ENCODE assay signal across 8 cellular contexts in the genomic region with DNA sequence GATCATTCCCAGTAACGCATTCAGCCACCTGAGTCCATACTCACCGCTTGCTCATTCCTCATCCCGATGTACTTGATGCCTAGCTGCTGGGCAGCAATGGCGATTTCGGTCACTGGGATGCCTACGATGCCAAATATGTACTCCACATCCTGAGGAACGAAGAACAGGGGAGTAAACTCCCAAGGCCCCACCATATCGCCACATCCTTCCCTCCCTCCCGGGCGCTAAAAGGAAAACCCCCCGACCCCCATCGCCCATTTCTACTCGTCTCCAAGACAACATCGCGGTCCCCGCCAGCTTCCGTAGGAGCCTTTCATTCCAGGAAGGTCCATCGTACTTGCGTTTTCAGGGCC. TPM values are rescaled to one million over a fixed set of nuclear protein-coding genes. Genes with fewer than 3 reads are reported as not detected.
DNase-seq lines count a peak whose midpoint lies in the region; ATAC-seq and TF ChIP-seq lines count a peak whose summit lies in the region.

No MANE protein-coding gene starts in this region.

- peaks cover 13% of the 10 kb centered on the region for H3K36me3 Mint-ChIP-seq in glutamatergic neuron (ENCODE audit: unreplicated experiment)

- in situ Hi-C loops in gastrocnemius medialis (cut with MboI; ENCODE audit: low sequenced_read_pairs in 4 of 4): loop anchor here in 1 of 4 donors (25.0 kb wide), 2 partner anchors 661 to 936 kb away; a partner anchor contains a TSS

- TF ChIP-seq POLR2A in GM18505 (IDR thresholded peaks at IDR 0.05; ENCODE audit: borderline replicate concordance, extremely low read depth, insufficient read depth, insufficient read length): no peak
- no peak for TF ChIP-seq POLR2A in gastrocnemius medialis (IDR thresholded peaks at IDR 0.05)

- H3K27me3 Mint-ChIP-seq in glutamatergic neuron (ENCODE audit: unreplicated experiment): peaks cover 4% of the 10 kb centered on the region

- peak overlapping the region; percentile 73 to 94 (median 92) for H3K4me3 ChIP-seq in gastrocnemius medialis

- H3K27ac Mint-ChIP-seq in glutamatergic neuron (ENCODE audit: unreplicated experiment): peak overlapping the region; percentile 97

- H3K4me3 Mint-ChIP-seq in glutamatergic neuron (ENCODE audit: unreplicated experiment): peak overlapping the region; percentile 99

- peaks cover 0 to 21% of the 10 kb centered on the region in 2 donors for H3K36me3 ChIP-seq in gastrocnemius medialis

- peaks cover 9% of the 10 kb centered on the region for H3K9me3 Mint-ChIP-seq in glutamatergic neuron (ENCODE audit: unreplicated experiment)

- intact Hi-C loops in gastrocnemius medialis (cut with DNase I; ENCODE audit: low total_unique reads): loop anchor here (5.0 kb wide), 2 partner anchors 36 to 1424 kb away; a partner anchor contains a TSS

- peaks cover 6% of the 10 kb centered on the region for H3K4me1 Mint-ChIP-seq in glutamatergic neuron (ENCODE audit: low read depth, unreplicated experiment)

- peak overlapping the region; percentile 87 to 92 (median 91) for H3K27ac ChIP-seq in gastrocnemius medialis

- DNase-seq in glutamatergic neuron (no peak), gastrocnemius medialis (no peak), DMS153 (lab: John Stamatoyannopoulos, UW) (no peak), NCI-H2029 (lab: John Stamatoyannopoulos, UW) (no peak), globus pallidus (ENCODE audit: low spot score) (no peak)

- ATAC-seq in GM18505 (IDR thresholded peaks at IDR 0.05; ENCODE audit: unreplicated experiment) (peak; percentile 21), HG02763 (IDR thresholded peaks at IDR 0.05; ENCODE audit: unreplicated experiment) (peak; percentile 8), SK-N-SH treated with all-trans-retinoic acid at 6 μM for 48 hours (peak; percentile 32), gastrocnemius medialis (peak; percentile 24 to 32)

- H3K27me3 ChIP-seq in gastrocnemius medialis: no peaks in the 10 kb centered on the region

- TF ChIP-seq CTCF in glutamatergic neuron (IDR thresholded peaks at IDR 0.05; ENCODE audit: partially characterized antibody, unreplicated experiment): no peak
- TF ChIP-seq CTCF in gastrocnemius medialis (IDR thresholded peaks at IDR 0.05 in 4 of 5, conservative IDR thresholded peaks at IDR 0.05 in 1 of 5): no peak

- no peaks in the 10 kb centered on the region for H3K9me3 ChIP-seq in gastrocnemius medialis

- H3K4me1 ChIP-seq in gastrocnemius medialis: peaks cover 24 to 34% of the 10 kb centered on the region in 2 donors

TF ChIP-seq in SK-N-SH treated with all-trans-retinoic acid at 6 μM for 48 hours, 23 proteins besides CTCF, POLR2A, EP300 and RAD21:
- TF ChIP-seq RARB (CRISPR knock-in tag; IDR thresholded peaks at IDR 0.05): no peak
- no peak for TF ChIP-seq PPARA (CRISPR knock-in tag; IDR thresholded peaks at IDR 0.05; ENCODE audit: borderline replicate concordance)
- no peak for TF ChIP-seq ZFP30 (CRISPR knock-in tag; IDR thresholded peaks at IDR 0.05)
- no peak for TF ChIP-seq ZNF565 (CRISPR knock-in tag; conservative IDR thresholded peaks at IDR 0.05; ENCODE audit: low read depth)
- TF ChIP-seq ZNF70 (CRISPR knock-in tag; IDR thresholded peaks at IDR 0.05): no peak
- no peak for TF ChIP-seq ZFP3 (CRISPR knock-in tag; IDR thresholded peaks at IDR 0.05)
- TF ChIP-seq, protein P1, sequence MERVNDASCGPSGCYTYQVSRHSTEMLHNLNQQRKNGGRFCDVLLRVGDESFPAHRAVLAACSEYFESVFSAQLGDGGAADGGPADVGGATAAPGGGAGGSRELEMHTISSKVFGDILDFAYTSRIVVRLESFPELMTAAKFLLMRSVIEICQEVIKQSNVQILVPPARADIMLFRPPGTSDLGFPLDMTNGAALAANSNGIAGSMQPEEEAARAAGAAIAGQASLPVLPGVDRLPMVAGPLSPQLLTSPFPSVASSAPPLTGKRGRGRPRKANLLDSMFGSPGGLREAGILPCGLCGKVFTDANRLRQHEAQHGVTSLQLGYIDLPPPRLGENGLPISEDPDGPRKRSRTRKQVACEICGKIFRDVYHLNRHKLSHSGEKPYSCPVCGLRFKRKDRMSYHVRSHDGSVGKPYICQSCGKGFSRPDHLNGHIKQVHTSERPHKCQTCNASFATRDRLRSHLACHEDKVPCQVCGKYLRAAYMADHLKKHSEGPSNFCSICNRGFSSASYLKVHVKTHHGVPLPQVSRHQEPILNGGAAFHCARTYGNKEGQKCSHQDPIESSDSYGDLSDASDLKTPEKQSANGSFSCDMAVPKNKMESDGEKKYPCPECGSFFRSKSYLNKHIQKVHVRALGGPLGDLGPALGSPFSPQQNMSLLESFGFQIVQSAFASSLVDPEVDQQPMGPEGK (CRISPR knock-in tag; IDR thresholded peaks at IDR 0.05; ENCODE audit: borderline replicate concordance): no peak
- TF ChIP-seq, protein P2, sequence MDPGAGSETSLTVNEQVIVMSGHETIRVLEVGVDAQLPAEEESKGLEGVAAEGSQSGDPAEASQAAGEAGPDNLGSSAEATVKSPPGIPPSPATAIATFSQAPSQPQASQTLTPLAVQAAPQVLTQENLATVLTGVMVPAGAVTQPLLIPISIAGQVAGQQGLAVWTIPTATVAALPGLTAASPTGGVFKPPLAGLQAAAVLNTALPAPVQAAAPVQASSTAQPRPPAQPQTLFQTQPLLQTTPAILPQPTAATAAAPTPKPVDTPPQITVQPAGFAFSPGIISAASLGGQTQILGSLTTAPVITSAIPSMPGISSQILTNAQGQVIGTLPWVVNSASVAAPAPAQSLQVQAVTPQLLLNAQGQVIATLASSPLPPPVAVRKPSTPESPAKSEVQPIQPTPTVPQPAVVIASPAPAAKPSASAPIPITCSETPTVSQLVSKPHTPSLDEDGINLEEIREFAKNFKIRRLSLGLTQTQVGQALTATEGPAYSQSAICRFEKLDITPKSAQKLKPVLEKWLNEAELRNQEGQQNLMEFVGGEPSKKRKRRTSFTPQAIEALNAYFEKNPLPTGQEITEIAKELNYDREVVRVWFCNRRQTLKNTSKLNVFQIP (CRISPR knock-in tag; IDR thresholded peaks at IDR 0.05; ENCODE audit: borderline replicate concordance, low read depth): no peak
- TF ChIP-seq ZNF8 (CRISPR knock-in tag; IDR thresholded peaks at IDR 0.05): no peak
- TF ChIP-seq, protein P3, sequence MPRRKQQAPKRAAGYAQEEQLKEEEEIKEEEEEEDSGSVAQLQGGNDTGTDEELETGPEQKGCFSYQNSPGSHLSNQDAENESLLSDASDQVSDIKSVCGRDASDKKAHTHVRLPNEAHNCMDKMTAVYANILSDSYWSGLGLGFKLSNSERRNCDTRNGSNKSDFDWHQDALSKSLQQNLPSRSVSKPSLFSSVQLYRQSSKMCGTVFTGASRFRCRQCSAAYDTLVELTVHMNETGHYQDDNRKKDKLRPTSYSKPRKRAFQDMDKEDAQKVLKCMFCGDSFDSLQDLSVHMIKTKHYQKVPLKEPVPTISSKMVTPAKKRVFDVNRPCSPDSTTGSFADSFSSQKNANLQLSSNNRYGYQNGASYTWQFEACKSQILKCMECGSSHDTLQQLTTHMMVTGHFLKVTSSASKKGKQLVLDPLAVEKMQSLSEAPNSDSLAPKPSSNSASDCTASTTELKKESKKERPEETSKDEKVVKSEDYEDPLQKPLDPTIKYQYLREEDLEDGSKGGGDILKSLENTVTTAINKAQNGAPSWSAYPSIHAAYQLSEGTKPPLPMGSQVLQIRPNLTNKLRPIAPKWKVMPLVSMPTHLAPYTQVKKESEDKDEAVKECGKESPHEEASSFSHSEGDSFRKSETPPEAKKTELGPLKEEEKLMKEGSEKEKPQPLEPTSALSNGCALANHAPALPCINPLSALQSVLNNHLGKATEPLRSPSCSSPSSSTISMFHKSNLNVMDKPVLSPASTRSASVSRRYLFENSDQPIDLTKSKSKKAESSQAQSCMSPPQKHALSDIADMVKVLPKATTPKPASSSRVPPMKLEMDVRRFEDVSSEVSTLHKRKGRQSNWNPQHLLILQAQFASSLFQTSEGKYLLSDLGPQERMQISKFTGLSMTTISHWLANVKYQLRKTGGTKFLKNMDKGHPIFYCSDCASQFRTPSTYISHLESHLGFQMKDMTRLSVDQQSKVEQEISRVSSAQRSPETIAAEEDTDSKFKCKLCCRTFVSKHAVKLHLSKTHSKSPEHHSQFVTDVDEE (CRISPR knock-in tag; IDR thresholded peaks at IDR 0.05): no peak
- TF ChIP-seq CSDC2 (CRISPR knock-in tag; IDR thresholded peaks at IDR 0.05): no peak
- no peak for TF ChIP-seq ISL1 (CRISPR knock-in tag; IDR thresholded peaks at IDR 0.05)

RNA-seq across cellular contexts. Expression of a gene that starts 0.3 kb away (rescaled TPM):
- total RNA-seq in glutamatergic neuron (ENCODE audit: unreplicated experiment): 19.0 TPM
- total RNA-seq in gastrocnemius medialis: 10 to 100 TPM; 23.5 to 27.1 (median 24.5) TPM

RNA-seq across cellular contexts. Expression of a gene that starts 0.5 kb away (rescaled TPM):
- 12.7 TPM for total RNA-seq in glutamatergic neuron (ENCODE audit: unreplicated experiment)
- 10 to 100 TPM; 15.1 to 39.7 (median 26.0) TPM for total RNA-seq in gastrocnemius medialis
